2 cellular contexts compared by ENCODE assay signal in the genomic region with DNA sequence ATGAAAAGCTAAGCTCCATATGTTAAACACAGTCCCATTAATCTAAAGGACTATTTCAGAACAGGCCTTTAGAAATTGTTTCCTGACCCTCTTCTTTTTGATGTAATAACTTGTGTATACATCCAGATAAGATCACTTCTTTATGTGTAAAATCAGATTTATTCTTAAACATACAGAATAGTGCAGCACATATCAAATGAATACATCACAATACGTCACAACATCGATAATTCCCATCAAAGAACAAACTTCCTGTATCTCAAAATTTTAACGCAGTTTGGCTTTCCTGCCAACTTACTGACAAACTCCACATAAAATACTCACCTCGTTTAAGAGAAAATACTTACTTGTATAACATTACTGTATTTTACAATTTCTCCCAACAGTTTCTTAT.
TF ChIP-seq lines count a peak whose summit lies in the region.

No MANE protein-coding gene starts in this region.

TF ChIP-seq in IMR-90, 13 proteins besides CTCF, POLR2A, EP300 and RAD21:
- TF ChIP-seq, protein P1, sequence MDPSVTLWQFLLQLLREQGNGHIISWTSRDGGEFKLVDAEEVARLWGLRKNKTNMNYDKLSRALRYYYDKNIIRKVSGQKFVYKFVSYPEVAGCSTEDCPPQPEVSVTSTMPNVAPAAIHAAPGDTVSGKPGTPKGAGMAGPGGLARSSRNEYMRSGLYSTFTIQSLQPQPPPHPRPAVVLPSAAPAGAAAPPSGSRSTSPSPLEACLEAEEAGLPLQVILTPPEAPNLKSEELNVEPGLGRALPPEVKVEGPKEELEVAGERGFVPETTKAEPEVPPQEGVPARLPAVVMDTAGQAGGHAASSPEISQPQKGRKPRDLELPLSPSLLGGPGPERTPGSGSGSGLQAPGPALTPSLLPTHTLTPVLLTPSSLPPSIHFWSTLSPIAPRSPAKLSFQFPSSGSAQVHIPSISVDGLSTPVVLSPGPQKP (IDR thresholded peaks at IDR 0.05; ENCODE audit: borderline replicate concordance, low read depth, low read length): no peak
- TF ChIP-seq NFE2L2 (IDR thresholded peaks at IDR 0.05; ENCODE audit: low read depth, low read length) (no peak), MAFK (IDR thresholded peaks at IDR 0.05; ENCODE audit: low read depth, low read length) (no peak), SMC3 (IDR thresholded peaks at IDR 0.05; ENCODE audit: low read depth, low read length) (no peak), RCOR1 (IDR thresholded peaks at IDR 0.05; ENCODE audit: insufficient replicate concordance, low read length) (no peak), MAZ (IDR thresholded peaks at IDR 0.05; ENCODE audit: borderline replicate concordance, low read depth, low read length) (no peak), FOS (IDR thresholded peaks at IDR 0.05; ENCODE audit: low read depth, low read length) (no peak), BHLHE40 (IDR thresholded peaks at IDR 0.05; ENCODE audit: low read depth, low read length) (no peak), CEBPB (IDR thresholded peaks at IDR 0.05; ENCODE audit: low read depth, low read length) (no peak), CHD1 (IDR thresholded peaks at IDR 0.05; ENCODE audit: low read depth, low read length) (no peak), RFX5 (IDR thresholded peaks at IDR 0.05; ENCODE audit: low read depth, low read length) (no peak), MXI1 (IDR thresholded peaks at IDR 0.05; ENCODE audit: borderline replicate concordance, low read depth, low read length) (no peak)
- TF ChIP-seq, protein P2, sequence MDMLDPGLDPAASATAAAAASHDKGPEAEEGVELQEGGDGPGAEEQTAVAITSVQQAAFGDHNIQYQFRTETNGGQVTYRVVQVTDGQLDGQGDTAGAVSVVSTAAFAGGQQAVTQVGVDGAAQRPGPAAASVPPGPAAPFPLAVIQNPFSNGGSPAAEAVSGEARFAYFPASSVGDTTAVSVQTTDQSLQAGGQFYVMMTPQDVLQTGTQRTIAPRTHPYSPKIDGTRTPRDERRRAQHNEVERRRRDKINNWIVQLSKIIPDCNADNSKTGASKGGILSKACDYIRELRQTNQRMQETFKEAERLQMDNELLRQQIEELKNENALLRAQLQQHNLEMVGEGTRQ (IDR thresholded peaks at IDR 0.05; ENCODE audit: low read depth, low read length): no peak

TF ChIP-seq in GM12878, 131 proteins besides CTCF, POLR2A, EP300 and RAD21:
- TF ChIP-seq SIX5 (IDR thresholded peaks at IDR 0.05; ENCODE audit: low read depth, low read length, severe bottlenecking): no peak
- TF ChIP-seq, protein P3, sequence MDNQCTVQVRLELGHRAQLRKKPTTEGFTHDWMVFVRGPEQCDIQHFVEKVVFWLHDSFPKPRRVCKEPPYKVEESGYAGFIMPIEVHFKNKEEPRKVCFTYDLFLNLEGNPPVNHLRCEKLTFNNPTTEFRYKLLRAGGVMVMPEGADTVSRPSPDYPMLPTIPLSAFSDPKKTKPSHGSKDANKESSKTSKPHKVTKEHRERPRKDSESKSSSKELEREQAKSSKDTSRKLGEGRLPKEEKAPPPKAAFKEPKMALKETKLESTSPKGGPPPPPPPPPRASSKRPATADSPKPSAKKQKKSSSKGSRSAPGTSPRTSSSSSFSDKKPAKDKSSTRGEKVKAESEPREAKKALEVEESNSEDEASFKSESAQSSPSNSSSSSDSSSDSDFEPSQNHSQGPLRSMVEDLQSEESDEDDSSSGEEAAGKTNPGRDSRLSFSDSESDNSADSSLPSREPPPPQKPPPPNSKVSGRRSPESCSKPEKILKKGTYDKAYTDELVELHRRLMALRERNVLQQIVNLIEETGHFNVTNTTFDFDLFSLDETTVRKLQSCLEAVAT (IDR thresholded peaks at IDR 0.05): peak; percentile 88
TF ChIP-seq in GM12878: peak in this region for 1.
